ENCODE assay signal across 26 cellular contexts in the genomic region with DNA sequence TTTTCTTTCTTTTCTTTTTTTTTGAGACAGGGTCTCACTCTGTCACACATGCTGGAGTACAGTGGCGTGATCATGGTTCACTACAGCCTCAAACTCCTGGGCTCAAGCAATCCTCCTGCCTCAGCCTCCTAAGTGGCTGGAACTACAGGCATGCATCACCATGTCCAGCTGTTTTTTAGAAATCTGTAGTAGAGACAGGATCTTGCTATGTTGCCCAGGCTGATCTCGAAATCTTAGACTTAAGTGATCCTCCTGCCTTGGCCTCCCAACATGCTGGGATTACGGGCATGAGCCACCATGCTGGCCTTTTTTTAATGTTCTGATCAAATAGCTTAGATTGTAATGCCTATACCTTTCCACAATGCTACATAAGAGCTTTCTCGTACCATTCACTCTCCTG.
"Had no signal": no experiment of that assay in that cellular context is flagged by ENCODE, and none has a peak within 500 bp of the region (broad histone marks: within the 10 kb centered on the region; RNA-seq: fewer than 3 reads in every experiment).

No MANE protein-coding gene starts in this region.

- H3K4me3 Mint-ChIP-seq: activated CD8-positive, alpha-beta T cell treated with anti-CD3 and anti-CD28 coated beads for 36 hours; activated naive CD8-positive, alpha-beta T cell; activated naive CD8-positive, alpha-beta T cell treated with anti-CD3 and anti-CD28 coated beads, Interleukin-2, amount 50 U/mL, for 24 hours; activated T-cell treated with anti-CD3 and anti-CD28 coated beads, Interleukin-2, amount 50 U/mL, for 72 hours; brain had no signal

- DNase-seq: activated CD4-positive, alpha-beta T cell treated with anti-CD3 and anti-CD28 coated beads for 1 hour; activated CD4-positive, alpha-beta T cell treated with anti-CD3 and anti-CD28 coated beads for 48 hours; activated CD4-positive, CD25-positive, alpha-beta regulatory T cell; activated CD8-positive, alpha-beta T cell treated with anti-CD3 and anti-CD28 coated beads for 36 hours; activated gamma-delta T cell; activated naive CD4-positive, alpha-beta T cell treated with Interleukin-2 at 50 U/mL for 16 hours; activated naive CD8-positive, alpha-beta T cell treated with anti-CD3 and anti-CD28 coated beads, Interleukin-2, amount 50 U/mL, for 24 hours; activated T-cell treated with anti-CD3 and anti-CD28 coated beads, Interleukin-2, amount 50 U/mL, for 1 hour; activated T-cell treated with anti-CD3 and anti-CD28 coated beads, Interleukin-2, amount 50 U/mL, for 72 hours; anterior cingulate cortex; NCI-H187; NCI-H2029 treated with DMSO at 0.1 percent for 48 hours; NCI-H2107; NCI-H2171; NCI-H510A; NCI-H526; NCI-H748 treated with DMSO at 0.1 percent for 48 hours; PC-9; SIG-M5; SW 1271; T-helper 1 cell; T-helper 2 cell; T-helper 9 cell had no signal

- H3K9me3 Mint-ChIP-seq: activated CD8-positive, alpha-beta T cell treated with anti-CD3 and anti-CD28 coated beads for 36 hours; activated naive CD8-positive, alpha-beta T cell treated with anti-CD3 and anti-CD28 coated beads, Interleukin-2, amount 50 U/mL, for 24 hours; activated T-cell treated with anti-CD3 and anti-CD28 coated beads, Interleukin-2, amount 50 U/mL, for 72 hours; activated T-helper 2 cell treated with anti-CD3 and anti-CD28 coated beads, Interferon-gamma antibody, Interleukin-2, Interleukin-4, amounts not matched to agents 10 μg/mL and 5 μg/mL and 100 μg/mL, durations not matched to agents 14 hours and 24 hours and 36 hours; brain had no signal

- H3K4me1 Mint-ChIP-seq: brain had no signal

- H3K27me3 Mint-ChIP-seq: activated CD8-positive, alpha-beta T cell treated with anti-CD3 and anti-CD28 coated beads for 36 hours; activated naive CD8-positive, alpha-beta T cell; activated naive CD8-positive, alpha-beta T cell treated with anti-CD3 and anti-CD28 coated beads, Interleukin-2, amount 50 U/mL, for 24 hours; brain had no signal

- H3K27ac Mint-ChIP-seq: activated CD8-positive, alpha-beta T cell treated with anti-CD3 and anti-CD28 coated beads for 36 hours; activated naive CD8-positive, alpha-beta T cell; activated naive CD8-positive, alpha-beta T cell treated with anti-CD3 and anti-CD28 coated beads, Interleukin-2, amount 50 U/mL, for 24 hours; activated T-cell treated with anti-CD3 and anti-CD28 coated beads, Interleukin-2, amount 50 U/mL, for 72 hours; activated T-helper 2 cell treated with anti-CD3 and anti-CD28 coated beads, Interferon-gamma antibody, Interleukin-2, Interleukin-4, amounts not matched to agents 10 μg/mL and 5 μg/mL and 100 μg/mL, durations not matched to agents 14 hours and 24 hours and 36 hours had no signal

- H3K36me3 Mint-ChIP-seq: activated naive CD8-positive, alpha-beta T cell had no signal
